ENCODE assay signal across 1 cellular context in genomic region chr15:51223771-51224229, GRCh38.
TF ChIP-seq lines count a peak whose summit lies in the region.

No MANE protein-coding gene starts in this region.

TF ChIP-seq in IMR-90, 13 proteins besides CTCF, POLR2A, EP300 and RAD21 (continued from another document):
- TF ChIP-seq ELK1 (IDR thresholded peaks at IDR 0.05; ENCODE audit: borderline replicate concordance, low read depth, low read length) (no peak), NFE2L2 (IDR thresholded peaks at IDR 0.05; ENCODE audit: low read depth, low read length) (no peak), RCOR1 (IDR thresholded peaks at IDR 0.05; ENCODE audit: insufficient replicate concordance, low read length) (no peak), RFX5 (IDR thresholded peaks at IDR 0.05; ENCODE audit: low read depth, low read length) (no peak), SMC3 (IDR thresholded peaks at IDR 0.05; ENCODE audit: low read depth, low read length) (no peak)
